In the genomic region with DNA sequence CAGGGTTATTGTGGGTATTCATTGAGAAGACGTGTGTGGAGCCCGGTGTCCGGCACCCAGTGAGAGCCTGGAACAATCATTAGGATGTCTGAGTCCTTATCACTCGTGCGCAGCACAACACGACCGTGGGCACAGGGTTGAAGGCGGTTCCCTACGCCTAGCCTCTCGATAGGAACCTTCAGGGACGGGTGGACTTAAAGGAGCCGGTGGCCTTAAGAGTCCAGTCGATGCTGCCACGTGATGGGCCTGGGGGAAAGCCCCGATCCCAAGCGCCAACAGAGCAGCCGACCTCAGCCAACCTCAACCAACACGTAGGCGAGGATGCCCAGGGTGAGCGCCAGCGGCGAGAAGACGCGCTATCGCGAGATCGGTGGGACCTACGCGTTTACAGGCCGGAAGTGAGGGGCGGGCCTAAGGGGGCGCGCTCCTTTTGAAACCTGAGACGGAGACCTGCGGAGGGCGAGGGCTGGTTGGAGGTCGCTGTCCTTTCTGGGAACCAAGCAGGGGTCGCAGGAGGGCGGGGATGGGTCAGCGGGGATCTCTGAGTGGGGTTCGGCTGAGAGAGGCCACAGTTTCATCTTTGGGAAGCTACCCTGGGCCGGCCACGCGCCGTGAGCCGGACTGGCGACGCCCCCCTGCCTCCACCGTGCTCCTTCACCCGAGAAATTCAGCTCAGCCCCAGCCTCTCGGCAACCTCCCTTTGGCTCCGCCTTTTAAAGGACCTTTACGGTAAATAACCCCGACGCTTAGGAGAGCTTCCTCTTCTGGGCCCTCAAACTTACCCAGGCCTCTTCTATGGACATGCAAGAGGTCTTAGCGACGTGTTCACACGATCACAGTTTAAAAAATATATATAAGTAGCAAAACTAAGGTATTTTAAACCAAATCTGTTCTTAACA, we compare ENCODE assay signal across 8 cellular contexts. TPM values are rescaled to one million over a fixed set of nuclear protein-coding genes. Genes with fewer than 3 reads are reported as not detected.
DNase-seq lines count a peak whose midpoint lies in the region; ATAC-seq and TF ChIP-seq lines count a peak whose summit lies in the region.

No MANE protein-coding gene starts in this region.

- no peak overlapping the region for H4K8ac ChIP-seq in H9 (replicated peaks; ENCODE audit: insufficient read length, low read depth, low read length)

- H3K56ac ChIP-seq in H9 (ENCODE audit: insufficient read length, low read depth, low read length): no peak overlapping the region

- no peaks in the 10 kb centered on the region for H3K23me2 ChIP-seq in H9 (ENCODE audit: insufficient read length, low read depth, low read length, poor library complexity, severe bottlenecking)

- DNase-seq in GDM1 (lab: John Stamatoyannopoulos, UW): peak; percentile 51
- DNase-seq in H9: peak; percentile 97
- DNase-seq in NCI-H1048 (lab: John Stamatoyannopoulos, UW): peak; percentile 85
- peak; percentile 80 for DNase-seq in SKM-1 (lab: John Stamatoyannopoulos, UW; ENCODE audit: unreplicated experiment)
- peak; percentile 75 for DNase-seq in activated naive CD8-positive, alpha-beta T cell treated with anti-CD3 and anti-CD28 coated beads, Interleukin-2, amount 50 U/mL, for 16 hours (ENCODE audit: low read depth, low spot score)
- DNase-seq in left cardiac atrium: peak; percentile 92
- peak; percentile 63 to 97 (median 84) for DNase-seq in posterior cingulate gyrus
- peak; percentile 93 for DNase-seq in type B pancreatic cell (ENCODE audit: extremely low spot score, unreplicated experiment)

- H2BK20ac ChIP-seq in H9 (ENCODE audit: low read depth, low read length, poor library complexity, severe bottlenecking): no peak overlapping the region

- H3K27ac Mint-ChIP-seq in H9: peak overlapping the region; percentile 40 to 96 (median 77); a peak in 4 of 7 replicates
- peak overlapping the region; percentile 87 for H3K27ac Mint-ChIP-seq in type B pancreatic cell

- H3K36me3 Mint-ChIP-seq in H9 (ENCODE audit: insufficient read depth in 1 of 3, low read depth in 3 of 3) (no peaks in the 10 kb centered on the region), type B pancreatic cell (no peaks in the 10 kb centered on the region)

- H4K20me1 ChIP-seq in H9 (ENCODE audit: control insufficient read depth, insufficient read depth, insufficient read length): no peaks in the 10 kb centered on the region

- peak overlapping the region; percentile 62 for H3K9ac ChIP-seq in H9 (ENCODE audit: extremely low read depth, insufficient read length, low read length)

- no peaks in the 10 kb centered on the region for H3K9me3 Mint-ChIP-seq in H9
- H3K9me3 Mint-ChIP-seq in type B pancreatic cell: no peaks in the 10 kb centered on the region

- H4K91ac ChIP-seq in H9 (ENCODE audit: insufficient read length, low read depth, low read length): no peak overlapping the region

- WGBS in H9 (ENCODE audit: extremely low coverage, insufficient read length, low lambda C conversion rate): no CpG with 5 or more reads among the region's 58 CpGs

- no peak overlapping the region for H2BK5ac ChIP-seq in H9 (ENCODE audit: insufficient read length, low read length)

- H3K4me1 Mint-ChIP-seq in H9 (peaks cover 7 to 16% of the 10 kb centered on the region in 2 experiments), type B pancreatic cell (ENCODE audit: unreplicated experiment) (peaks cover 5% of the 10 kb centered on the region)

- H3K4me1 ChIP-seq in H9 (ENCODE audit: insufficient read depth, low read length): no peaks in the 10 kb centered on the region; the same call in 1 of the 2 replicates

- no peak overlapping the region for H3T11ph ChIP-seq in H9 (ENCODE audit: low read length)

- peak overlapping the region; percentile 42 for H3K4me2 ChIP-seq in H9 (ENCODE audit: insufficient read depth, insufficient read length, low read length)

- H3K4me3 Mint-ChIP-seq in H9 (peak overlapping the region; percentile 87 to 90), type B pancreatic cell (peak overlapping the region; percentile 92)

- TF ChIP-seq CTCF in H9 (conservative IDR thresholded peaks at IDR 0.05): no peak
- TF ChIP-seq CTCF in type B pancreatic cell (conservative IDR thresholded peaks at IDR 0.05): no peak

- H3K79me2 ChIP-seq in H9 (ENCODE audit: insufficient read depth, low read length): no peaks in the 10 kb centered on the region

- H3K79me1 ChIP-seq in H9 (ENCODE audit: insufficient read depth, low read depth, low read length, poor library complexity, severe bottlenecking): no peaks in the 10 kb centered on the region

- H2BK12ac ChIP-seq in H9 (ENCODE audit: insufficient read length, low read depth, low read length): no peak overlapping the region

- peak overlapping the region; percentile 90 for H3K18ac ChIP-seq in H9 (ENCODE audit: insufficient read length, low read depth, low read length)

- H2BK15ac ChIP-seq in H9 (ENCODE audit: low read depth, low read length): no peak overlapping the region

- ATAC-seq in left cardiac atrium: peak; percentile 98

- H2AK5ac ChIP-seq in H9 (ENCODE audit: insufficient read length, low read length): no peak overlapping the region

- no peak overlapping the region for H3K27ac ChIP-seq in H9 (ENCODE audit: insufficient read length, low read depth, low read length)

- H3K23ac ChIP-seq in H9 (ENCODE audit: insufficient read length, low read depth, low read length): no peak overlapping the region

- H3K4ac ChIP-seq in H9 (ENCODE audit: low read depth, low read length): no peak overlapping the region

- no peak overlapping the region for H4K5ac ChIP-seq in H9 (ENCODE audit: insufficient read length, low read depth, low read length)

- H3K27me3 Mint-ChIP-seq in H9 (ENCODE audit: low read depth) (peaks cover 47% of the 10 kb centered on the region), type B pancreatic cell (peaks cover 25% of the 10 kb centered on the region)

- no peaks in the 10 kb centered on the region for H3K9me3 ChIP-seq in H9 (ENCODE audit: control insufficient read depth, low read depth, low read length)

- intact Hi-C loops in left cardiac atrium (cut with DNase I): no loop called here
- intact Hi-C loops in posterior cingulate gyrus (cut with DNase I): no loop called here

- peak overlapping the region; percentile 84 for H3K14ac ChIP-seq in H9 (ENCODE audit: insufficient read depth, low read length)

- H2AFZ ChIP-seq in H9 (ENCODE audit: low read length): no peak overlapping the region

- H3K27me3 ChIP-seq in H9 (ENCODE audit: insufficient read depth, low read length): peaks cover 7% of the 10 kb centered on the region

- no peak overlapping the region for H2BK120ac ChIP-seq in H9 (ENCODE audit: low read depth, low read length, poor library complexity, severe bottlenecking)

RNA-seq across cellular contexts. Expression of a gene that starts 28.3 kb away (rescaled TPM):
- total RNA-seq in H9 (2021): not detected in 2 replicates
- total RNA-seq in left cardiac atrium: under 1 TPM in 1 of 2 donors, not detected in 1; 0.52 TPM
- total RNA-seq in type B pancreatic cell (ENCODE audit: low replicate concordance): 5.5 and 31.8 TPM in 2 replicates

RNA-seq across cellular contexts. Expression of a gene that starts 49.4 kb away (rescaled TPM):
- total RNA-seq in H9 (2021) (not detected in 2 replicates), left cardiac atrium (1 to 10 TPM; 1.8 TPM), type B pancreatic cell (ENCODE audit: low replicate concordance) (24.7 and 123 TPM in 2 replicates)

RNA-seq across cellular contexts. Expression of a gene that starts 50.5 kb away (rescaled TPM):
- total RNA-seq in H9 (2021) (0.11 and 0.26 TPM in 2 replicates), left cardiac atrium (not detected), type B pancreatic cell (ENCODE audit: low replicate concordance) (5.9 and 10.0 TPM in 2 replicates)
